Comparison of ENCODE assay signal across 17 cellular contexts in the genomic region with DNA sequence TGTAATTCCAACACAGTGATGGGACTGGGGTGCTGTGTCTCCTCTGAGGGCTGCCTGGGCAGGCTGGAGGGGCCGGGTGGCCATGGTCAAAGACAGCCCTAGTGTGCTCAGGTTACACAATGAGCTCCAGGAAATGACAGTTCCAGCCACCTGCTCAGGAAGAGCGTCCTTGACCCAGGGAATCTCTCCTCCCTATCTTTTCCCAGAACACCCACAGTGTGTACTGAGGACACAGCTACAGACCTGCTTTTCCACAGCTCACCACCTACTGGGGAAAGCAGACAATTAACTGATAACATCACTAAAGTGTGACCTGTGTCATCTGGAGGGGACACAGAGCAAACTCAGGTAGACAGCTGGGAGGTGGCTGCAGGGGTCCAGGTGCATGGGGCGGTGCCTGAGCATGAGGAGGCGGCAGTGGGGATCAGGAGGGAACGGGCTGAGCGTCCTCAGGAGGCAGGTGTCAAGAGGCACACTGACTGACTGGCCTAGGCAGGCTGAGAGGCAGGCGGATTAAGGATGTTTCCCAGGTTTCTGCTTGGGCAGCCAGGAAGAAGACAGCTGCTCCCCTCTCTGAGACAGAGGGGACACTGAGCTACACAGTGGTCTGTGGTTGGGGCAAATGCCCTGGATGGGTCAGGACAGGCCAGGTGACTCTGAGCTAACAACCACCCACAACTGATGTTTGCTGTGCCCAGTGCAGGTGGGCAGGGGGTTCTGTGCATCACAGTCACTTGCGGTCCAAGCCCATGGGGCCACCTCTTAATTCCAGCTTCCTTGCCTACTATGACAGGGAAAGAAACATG. TPM values are rescaled to one million over a fixed set of nuclear protein-coding genes. Genes with fewer than 3 reads are reported as not detected.
A peak's percentile ranks its signal among the peaks of the same experiment; 100 is the strongest.
DNase-seq lines count a peak whose midpoint lies in the region; ATAC-seq and TF ChIP-seq lines count a peak whose summit lies in the region.
"Had no signal": no experiment of that assay in that cellular context is flagged by ENCODE, and none has a peak within 500 bp of the region (broad histone marks: within the 10 kb centered on the region; RNA-seq: fewer than 3 reads in every experiment).

No MANE protein-coding gene starts in this region.

- no peak overlapping the region for H3K4me3 ChIP-seq in HEK293 (ENCODE audit: low read depth, low read length)
- H3K4me3 ChIP-seq in adrenal gland: no peak overlapping the region
- H3K4me3 ChIP-seq in neuronal stem cell (ENCODE audit: low read length in 2 of 2): no peak overlapping the region
- H3K4me3 ChIP-seq: BLaER1, body of pancreas, gastroesophageal sphincter had no signal

- DNase-seq in NCI-H2171 treated with DMSO at 0.1 percent for 48 hours (lab: John Stamatoyannopoulos, UW) (peak; percentile 98), adrenal gland (peak in 4 of 7 donors; percentile 19 to 49 (median 36)), neuronal stem cell (ENCODE audit: low spot score) (no peak), SKM-1 (lab: John Stamatoyannopoulos, UW; ENCODE audit: unreplicated experiment) (no peak), hepatic stellate cell (ENCODE audit: low spot score) (no peak)
- no peak for DNase-seq in activated CD4-positive, alpha-beta memory T cell treated with anti-CD3 and anti-CD28 coated beads, Interleukin-2, amount 10 ng/mL, durations not matched to agents 7 days and 5 days
- DNase-seq: activated B cell treated with CpG ODN at 0.5 μM for 24 hours, KG1, kidney glomerular epithelial cell, NCI-H446 had no signal

- H3K4me1 ChIP-seq in HEK293 (ENCODE audit: control insufficient read depth, insufficient read depth, low read length): no peaks in the 10 kb centered on the region
- peaks cover 7 to 31% of the 10 kb centered on the region in 2 donors for H3K4me1 ChIP-seq in adrenal gland (replicated peaks in 1 of 2)
- peaks cover 8 to 11% of the 10 kb centered on the region in 2 donors for H3K4me1 ChIP-seq in neuronal stem cell (ENCODE audit: control insufficient read depth in 2 of 2, insufficient read depth in 1 of 2, low read depth in 1 of 2, low read length in 2 of 2)

- H3K9me3 ChIP-seq in HEK293 (ENCODE audit: control insufficient read depth, insufficient read depth, low read depth, low read length): no peaks in the 10 kb centered on the region
- H3K9me3 ChIP-seq in adrenal gland (replicated peaks in 1 of 3): no peaks in the 10 kb centered on the region
- H3K9me3 ChIP-seq in neuronal stem cell (replicated peaks in 1 of 2; ENCODE audit: control insufficient read depth in 2 of 2, insufficient read depth in 1 of 2, low read depth in 1 of 2, low read length in 2 of 2): no peaks in the 10 kb centered on the region
- H3K9me3 ChIP-seq: BLaER1, body of pancreas, gastroesophageal sphincter had no signal

- no peak overlapping the region for H3K4me3 Mint-ChIP-seq in activated CD4-positive, alpha-beta memory T cell treated with anti-CD3 and anti-CD28 coated beads, Interleukin-2, amount 10 ng/mL, durations not matched to agents 7 days and 5 days
- H3K4me3 Mint-ChIP-seq: activated B cell treated with CpG ODN at 0.5 μM for 24 hours; activated T-helper 1 cell treated with anti-CD3 and anti-CD28 coated beads, Interleukin-12 subunit alpha, Interleukin-12 subunit beta, Interleukin-2, Interleukin-4 antibody, amounts not matched to agents 30 ng/mL and 10 ng/mL and 1 ng/mL, durations not matched to agents 14 hours and 24 hours and 36 hours; nephron had no signal

- no peak overlapping the region for H3K27ac Mint-ChIP-seq in activated CD4-positive, alpha-beta memory T cell treated with anti-CD3 and anti-CD28 coated beads, Interleukin-2, amount 10 ng/mL, durations not matched to agents 7 days and 5 days
- H3K27ac Mint-ChIP-seq: activated B cell treated with CpG ODN at 0.5 μM for 24 hours; activated T-helper 1 cell treated with anti-CD3 and anti-CD28 coated beads, Interleukin-12 subunit alpha, Interleukin-12 subunit beta, Interleukin-2, Interleukin-4 antibody, amounts not matched to agents 30 ng/mL and 10 ng/mL and 1 ng/mL, durations not matched to agents 14 hours and 24 hours and 36 hours; nephron had no signal

- H3K27ac ChIP-seq in HEK293 (ENCODE audit: extremely low read depth, low read depth, low read length) (no peak overlapping the region), adrenal gland (peak overlapping the region in 2 of 5 donors; percentile 33 to 63), neuronal stem cell (replicated peaks; ENCODE audit: low read length) (no peak overlapping the region)
- H3K27ac ChIP-seq: BLaER1, gastroesophageal sphincter had no signal

- no peak for TF ChIP-seq CTCF in HEK293 (tag by site-specific recombination; IDR thresholded peaks at IDR 0.05)
- peak in 1 of 6 experiments; percentile 8 for TF ChIP-seq CTCF in adrenal gland (IDR thresholded peaks at IDR 0.05)

- H3K36me3 ChIP-seq in HEK293 (ENCODE audit: control insufficient read depth in 2 of 2, insufficient read depth in 1 of 2, low read length in 2 of 2): peaks cover 7 to 69% of the 10 kb centered on the region in 2 experiments; a peak in 2 of 3 replicates
- peaks cover 0 to 91% of the 10 kb centered on the region in 2 donors for H3K36me3 ChIP-seq in adrenal gland (replicated peaks in 1 of 2)
- H3K36me3 ChIP-seq in neuronal stem cell (replicated peaks in 1 of 2; ENCODE audit: control insufficient read depth in 2 of 2, insufficient read depth in 2 of 2, low read length in 2 of 2): peaks cover 7 to 67% of the 10 kb centered on the region in 2 donors

- no peak overlapping the region for H3K14ac ChIP-seq in neuronal stem cell (ENCODE audit: low read length)

- CTCF ChIA-PET in HEK293 (lab: Yijun Ruan, JAX): interaction anchor here (1.1 to 2.1 kb wide), 4 partner anchors 21 to 180 kb away, joined by 3 to 7 read pairs (median 4); no protein-coding TSS in a partner anchor
- CTCF ChIA-PET in activated CD4-positive, alpha-beta memory T cell treated with anti-CD3 and anti-CD28 coated beads, Interleukin-2, amount 10 ng/mL, durations not matched to agents 7 days and 5 days (lab: Charles Lee): interaction anchor here (0.7 kb wide), 1 partner anchor 19 kb away, joined by 3 read pairs; no protein-coding TSS in a partner anchor

- no peak overlapping the region for H3K18ac ChIP-seq in neuronal stem cell (ENCODE audit: low read length)

- peaks cover 4% of the 10 kb centered on the region for H3K79me1 ChIP-seq in neuronal stem cell (ENCODE audit: low read depth, low read length)

- no peak overlapping the region for H2BK120ac ChIP-seq in neuronal stem cell (ENCODE audit: low read depth, low read length)

- H3K9ac ChIP-seq in neuronal stem cell (ENCODE audit: low read depth, low read length, poor library complexity): no peak overlapping the region
- H3K9ac ChIP-seq: BLaER1 had no signal

- no peak for TF ChIP-seq POLR2A in adrenal gland (IDR thresholded peaks at IDR 0.05)

- no peak overlapping the region for H3K4ac ChIP-seq in neuronal stem cell (ENCODE audit: low read length)

- no peak overlapping the region for H4K8ac ChIP-seq in neuronal stem cell (ENCODE audit: low read depth, low read length)

- H4K91ac ChIP-seq in neuronal stem cell (ENCODE audit: low read depth, low read length, poor library complexity): no peak overlapping the region

- H2BK15ac ChIP-seq in neuronal stem cell (ENCODE audit: low read length): no peak overlapping the region

- H3K9me3 Mint-ChIP-seq in activated CD4-positive, alpha-beta memory T cell treated with anti-CD3 and anti-CD28 coated beads, Interleukin-2, amount 10 ng/mL, durations not matched to agents 7 days and 5 days: no peaks in the 10 kb centered on the region
- H3K9me3 Mint-ChIP-seq: activated B cell treated with CpG ODN at 0.5 μM for 24 hours; activated T-helper 1 cell treated with anti-CD3 and anti-CD28 coated beads, Interleukin-12 subunit alpha, Interleukin-12 subunit beta, Interleukin-2, Interleukin-4 antibody, amounts not matched to agents 30 ng/mL and 10 ng/mL and 1 ng/mL, durations not matched to agents 14 hours and 24 hours and 36 hours; nephron had no signal

- H3K23ac ChIP-seq in neuronal stem cell (ENCODE audit: low read depth, low read length, poor library complexity): peak overlapping the region; percentile 8

- peaks cover 15% of the 10 kb centered on the region for H3K36me3 Mint-ChIP-seq in activated CD4-positive, alpha-beta memory T cell treated with anti-CD3 and anti-CD28 coated beads, Interleukin-2, amount 10 ng/mL, durations not matched to agents 7 days and 5 days (ENCODE audit: low read depth)

- POLR2A ChIA-PET in HEK293 (lab: Yijun Ruan, JAX): interaction anchor here (1.2 kb wide), 1 partner anchor 214 kb away, joined by 4 read pairs; no protein-coding TSS in a partner anchor
- POLR2A ChIA-PET in activated CD4-positive, alpha-beta memory T cell treated with anti-CD3 and anti-CD28 coated beads, Interleukin-2, amount 10 ng/mL, durations not matched to agents 7 days and 5 days (lab: Charles Lee): no interaction called here

- peaks cover 4% of the 10 kb centered on the region for H3K4me1 Mint-ChIP-seq in activated CD4-positive, alpha-beta memory T cell treated with anti-CD3 and anti-CD28 coated beads, Interleukin-2, amount 10 ng/mL, durations not matched to agents 7 days and 5 days
- H3K4me1 Mint-ChIP-seq: activated B cell treated with CpG ODN at 0.5 μM for 24 hours had no signal

- no peak overlapping the region for H2BK12ac ChIP-seq in neuronal stem cell (ENCODE audit: low read length)

- 82 to 86% (median 85%) methylated on average over 6 to 8 of the region's 8 CpGs for WGBS in adrenal gland, 4 donors
- WGBS in neuronal stem cell (ENCODE audit: extremely low coverage in 2 of 2, insufficient read length in 2 of 2, insufficient replicate concordance in 1 of 2), 2 donors: no CpG with 5 or more reads among the region's 8 CpGs

- H3K27me3 ChIP-seq in adrenal gland (no peaks in the 10 kb centered on the region), neuronal stem cell (ENCODE audit: control insufficient read depth in 3 of 3, insufficient read depth in 3 of 3, low read depth in 1 of 3, low read length in 3 of 3) (no peaks in the 10 kb centered on the region)
- H3K27me3 ChIP-seq: BLaER1, body of pancreas, gastroesophageal sphincter had no signal

- intact Hi-C loops in adrenal gland (cut with DNase I): no loop called here

- no peak overlapping the region for H2AK5ac ChIP-seq in neuronal stem cell (ENCODE audit: low read depth, low read length)

- ATAC-seq in HG02852 (IDR thresholded peaks at IDR 0.05; ENCODE audit: unreplicated experiment): no peak
- ATAC-seq: body of pancreas, gastroesophageal sphincter had no signal

- H3K27me3 Mint-ChIP-seq in activated CD4-positive, alpha-beta memory T cell treated with anti-CD3 and anti-CD28 coated beads, Interleukin-2, amount 10 ng/mL, durations not matched to agents 7 days and 5 days: no peaks in the 10 kb centered on the region
- H3K27me3 Mint-ChIP-seq: activated B cell treated with CpG ODN at 0.5 μM for 24 hours had no signal

- H3K4me2 ChIP-seq in neuronal stem cell (ENCODE audit: insufficient read depth, low read length, poor library complexity, severe bottlenecking): no peak overlapping the region
- H3K4me2 ChIP-seq: BLaER1 had no signal

- no peak overlapping the region for H2BK5ac ChIP-seq in neuronal stem cell (ENCODE audit: low read length)

- H2AFZ ChIP-seq in neuronal stem cell (ENCODE audit: low read length): no peak overlapping the region

RNA-seq across cellular contexts. Expression of gene ARFGAP3, which starts 56.1 kb away (rescaled TPM):
- total RNA-seq in adrenal gland: 100 to 1,000 TPM in 7 of 8 donors, 10 to 100 TPM in 1; 98.9 to 183 (median 118) TPM
- polyA plus RNA-seq in adrenal gland: 100 to 1,000 TPM in 1 of 3 donors, 10 to 100 TPM in 2; 48.7 to 268 (median 71.7) TPM
- polyA plus RNA-seq in neuronal stem cell (2013, experiment 1 of 2): 23.8 TPM
- polyA plus RNA-seq in neuronal stem cell (2013, experiment 2 of 2): 23.2 TPM
- total RNA-seq in activated CD4-positive, alpha-beta memory T cell treated with anti-CD3 and anti-CD28 coated beads, Interleukin-2, amount 10 ng/mL, durations not matched to agents 7 days and 5 days: 10 to 100 TPM; 41.1 to 42.1 TPM

Comparison
In these comparisons a context has a peak if more than half of its experiments do, and no peak if none do; other contexts are left out.
1. DNase-seq: peak in NCI-H2171 treated with DMSO at 0.1 percent for 48 hours (single experiment) and adrenal gland (4 of 7); none in neuronal stem cell (single experiment), activated CD4-positive, alpha-beta memory T cell treated with anti-CD3 and anti-CD28 coated beads, Interleukin-2, amount 10 ng/mL, durations not matched to agents 7 days and 5 days (single experiment), SKM-1 (single experiment) and hepatic stellate cell (single experiment).